In the genomic region with DNA sequence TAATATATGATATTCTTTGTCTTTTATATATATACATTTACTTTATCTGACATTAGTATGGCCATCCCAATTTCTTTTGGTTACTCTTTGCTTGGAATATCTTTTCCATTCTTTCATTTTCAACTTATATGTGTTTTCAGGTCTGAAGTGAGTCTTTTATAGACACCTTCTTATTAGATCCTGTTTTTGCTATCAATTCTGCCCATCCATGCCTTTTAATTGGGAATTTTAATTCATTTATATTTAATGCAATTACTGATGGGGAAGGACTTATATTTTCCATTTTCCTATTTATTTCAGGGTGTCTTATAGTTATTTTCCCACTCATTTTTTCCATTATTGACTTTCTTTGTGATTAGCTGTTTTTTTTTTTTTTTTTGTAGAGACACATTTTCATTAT, we compare ENCODE assay signal across 23 cellular contexts. TPM values are rescaled to one million over a fixed set of nuclear protein-coding genes. Genes with fewer than 3 reads are reported as not detected.
"Had no signal": no experiment of that assay in that cellular context is flagged by ENCODE, and none has a peak within 500 bp of the region (broad histone marks: within the 10 kb centered on the region; RNA-seq: fewer than 3 reads in every experiment).

No MANE protein-coding gene starts in this region.

- DNase-seq: colonic mucosa; cortex of kidney; effector CD8-positive, alpha-beta T cell; effector memory CD8-positive, alpha-beta T cell; endodermal cell; erythroblast; esophagus squamous epithelium; foreskin fibroblast; foreskin melanocyte; gastrocnemius medialis; heart right ventricle; hippocampal formation; left cardiac atrium; left lung; left ventricle myocardium superior; lower lobe of right lung; mesenchymal stem cell; mucosa of descending colon; naive B cell had no signal

- H3K27ac ChIP-seq: colonic mucosa, epithelial cell of prostate, esophagus squamous epithelium, gastrocnemius medialis, heart right ventricle, left lung, lower lobe of right lung had no signal

- H3K4me1 Mint-ChIP-seq: endodermal cell, mesothelial cell of epicardium had no signal

- H3K27ac Mint-ChIP-seq: dendritic cell treated with granulocyte-macrophage colony-stimulating factor and Interleukin-4, amounts not matched to agents 40 ng/mL and 50 ng/mL, for 4 days; effector memory CD8-positive, alpha-beta T cell; endodermal cell; mesothelial cell of epicardium had no signal

- H3K27me3 Mint-ChIP-seq: dendritic cell treated with granulocyte-macrophage colony-stimulating factor and Interleukin-4, amounts not matched to agents 40 ng/mL and 50 ng/mL, for 4 days; effector memory CD8-positive, alpha-beta T cell had no signal

- H3K36me3 ChIP-seq: colonic mucosa, esophagus squamous epithelium, gastrocnemius medialis, heart right ventricle, left lung, lower lobe of right lung had no signal

- H3K4me3 ChIP-seq: colonic mucosa, esophagus squamous epithelium, gastrocnemius medialis, heart right ventricle, left lung, lower lobe of right lung, mucosa of descending colon had no signal

- H3K4me1 ChIP-seq: colonic mucosa, esophagus squamous epithelium, gastrocnemius medialis, heart right ventricle, left lung, lower lobe of right lung had no signal

- H3K36me3 Mint-ChIP-seq: naive B cell had no signal

- H3K4me3 Mint-ChIP-seq: dendritic cell treated with granulocyte-macrophage colony-stimulating factor and Interleukin-4, amounts not matched to agents 40 ng/mL and 50 ng/mL, for 4 days; effector memory CD8-positive, alpha-beta T cell; endodermal cell; mesothelial cell of epicardium; naive B cell had no signal

- H3K9me3 ChIP-seq: colonic mucosa, esophagus squamous epithelium, mucosa of descending colon had no signal

- ATAC-seq: effector memory CD8-positive, alpha-beta T cell; esophagus mucosa; gastrocnemius medialis; heart right ventricle; left cardiac atrium; left lung; left ventricle myocardium superior; lower lobe of right lung; mucosa of descending colon had no signal

- H3K27me3 ChIP-seq: colonic mucosa, esophagus squamous epithelium, gastrocnemius medialis, heart right ventricle, left lung had no signal

RNA-seq across cellular contexts. Expression of a gene that starts 51.6 kb away (rescaled TPM):
- total RNA-seq: esophagus mucosa had no signal
